In the genomic region with DNA sequence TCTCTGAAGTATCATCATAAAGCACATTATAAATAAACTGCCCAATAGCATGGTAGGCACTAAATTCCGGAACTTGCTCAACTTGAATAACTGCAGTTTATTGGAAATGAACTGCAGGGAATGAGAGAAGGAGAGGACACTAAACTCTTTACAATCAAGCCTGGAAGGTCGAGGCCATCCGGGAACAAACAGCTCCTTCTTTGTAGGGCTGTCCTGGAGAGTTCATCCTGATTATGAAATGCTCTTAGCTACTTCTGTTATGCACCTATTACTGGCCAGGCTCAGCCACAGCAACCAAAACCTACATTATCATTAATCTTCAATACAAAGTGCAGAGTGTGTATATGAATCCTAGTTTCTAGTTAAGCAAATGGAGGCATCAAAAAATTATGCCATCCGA, we compare ENCODE assay signal across 21 cellular contexts.
DNase-seq lines count a peak whose midpoint lies in the region; ATAC-seq and TF ChIP-seq lines count a peak whose summit lies in the region.
"Had no signal": no experiment of that assay in that cellular context is flagged by ENCODE, and none has a peak within 500 bp of the region (broad histone marks: within the 10 kb centered on the region; RNA-seq: fewer than 3 reads in every experiment).

No MANE protein-coding gene starts in this region.

- H3K27ac ChIP-seq in left ventricle myocardium inferior (replicated peaks), result no peak overlapping the region
- H3K27ac ChIP-seq: 22Rv1; A549; BLaER1 treated with 17β-estradiol and CSF1 and Interleukin-3, amounts not matched to agents 10 nM and 100 nM; C4-2B had no signal

- H3K9me3 ChIP-seq in left ventricle myocardium inferior (replicated peaks), result no peaks in the 10 kb centered on the region

- no peaks in the 10 kb centered on the region for H3K4me1 ChIP-seq in left ventricle myocardium inferior
- H3K4me1 ChIP-seq: BLaER1 treated with 17β-estradiol and CSF1 and Interleukin-3, amounts not matched to agents 10 nM and 100 nM had no signal

- no peak for TF ChIP-seq CTCF in left ventricle myocardium inferior (IDR thresholded peaks at IDR 0.05; ENCODE audit: borderline replicate concordance)

- no peaks in the 10 kb centered on the region for H3K27me3 ChIP-seq in left ventricle myocardium inferior (ENCODE audit: low read depth)
- H3K27me3 ChIP-seq: BLaER1 treated with 17β-estradiol and CSF1 and Interleukin-3, amounts not matched to agents 10 nM and 100 nM had no signal

- intact Hi-C loops in Right ventricle myocardium superior (cut with DNase I), result no loop called here
- intact Hi-C loops in left ventricle myocardium inferior (cut with micrococcal nuclease), result no loop called here

- DNase-seq in Right ventricle myocardium superior, result no peak
- DNase-seq in left ventricle myocardium inferior, result no peak
- DNase-seq in COLO829 (ENCODE audit: low spot score), result peak; percentile 79
- DNase-seq in SK-MEL-5 (ENCODE audit: low read depth, low spot score), result peak; percentile 52
- no peak for DNase-seq in amniotic stem cell (lab: John Stamatoyannopoulos, UW)
- DNase-seq: AML-193; CD4-positive, alpha-beta T cell; CD8-positive, alpha-beta T cell; COR-L47; DMS 273 treated with DMSO at 0.1 percent for 48 hours; DMS153; DMS53; DMS79; DND-41; EL; GDM1 had no signal

- peak; percentile 57 for ATAC-seq in Right ventricle myocardium superior (ENCODE audit: poor library complexity)
- ATAC-seq: A549; CD8-positive, alpha-beta T cell; GM12878 had no signal

- no peak overlapping the region for H3K4me3 ChIP-seq in left ventricle myocardium inferior
- H3K4me3 ChIP-seq: A549; BLaER1 treated with 17β-estradiol and CSF1 and Interleukin-3, amounts not matched to agents 10 nM and 100 nM; GM12878 had no signal

- no peaks in the 10 kb centered on the region for H3K36me3 ChIP-seq in left ventricle myocardium inferior
- H3K36me3 ChIP-seq: BLaER1 treated with 17β-estradiol and CSF1 and Interleukin-3, amounts not matched to agents 10 nM and 100 nM had no signal

- in situ Hi-C loops in SK-MEL-5 (cut with HindIII; ENCODE audit: low pct_unique_long_range_greater_than_20kb, low sequenced_read_pairs), result no loop called here

Comparison
In these comparisons a context has a peak if more than half of its experiments do, and no peak if none do; other contexts are left out.
1. DNase-seq: peak in COLO829 (single experiment) and SK-MEL-5 (single experiment); none in Right ventricle myocardium superior (single experiment), left ventricle myocardium inferior (single experiment) and amniotic stem cell (single experiment).